In genomic region chr17:80270836-80271235, GRCh38 we compare ENCODE assay signal across 10 cellular contexts. TPM values are rescaled to one million over a fixed set of nuclear protein-coding genes. Genes with fewer than 3 reads are reported as not detected.
DNase-seq lines count a peak whose midpoint lies in the region; ATAC-seq and TF ChIP-seq lines count a peak whose summit lies in the region.
"Had no signal": no experiment of that assay in that cellular context is flagged by ENCODE, and none has a peak within 500 bp of the region (broad histone marks: within the 10 kb centered on the region; RNA-seq: fewer than 3 reads in every experiment).

No MANE protein-coding gene starts in this region.

- no peaks in the 10 kb centered on the region for H3K9me3 ChIP-seq in cardiac muscle cell (ENCODE audit: low read depth)
- H3K9me3 ChIP-seq in testis: no peaks in the 10 kb centered on the region
- H3K9me3 ChIP-seq: BLaER1 treated with 17β-estradiol and CSF1 and Interleukin-3, amounts not matched to agents 10 nM and 100 nM had no signal

- ATAC-seq in Right ventricle myocardium superior (ENCODE audit: poor library complexity) (no peak), HG02642 (IDR thresholded peaks at IDR 0.05; ENCODE audit: poor library complexity, unreplicated experiment) (no peak)

- no peak for TF ChIP-seq POLR2A in testis (IDR thresholded peaks at IDR 0.05)

- 39 to 54% methylated on average over 4 of the region's 4 CpGs for WGBS in testis, 2 donors

- TF ChIP-seq CTCF in cardiac muscle cell (IDR thresholded peaks at IDR 0.05; ENCODE audit: low read depth, low read length) (no peak), testis (IDR thresholded peaks at IDR 0.05) (no peak)

- H3K36me3 ChIP-seq in cardiac muscle cell: no peaks in the 10 kb centered on the region
- H3K36me3 ChIP-seq in testis (ENCODE audit: low read depth, missing control alignments): no peaks in the 10 kb centered on the region

- H3K27ac ChIP-seq in cardiac muscle cell: no peak overlapping the region
- no peak overlapping the region for H3K27ac ChIP-seq in testis
- H3K27ac ChIP-seq: BLaER1 treated with 17β-estradiol and CSF1 and Interleukin-3, amounts not matched to agents 10 nM and 100 nM had no signal

- H3K4me1 ChIP-seq in cardiac muscle cell (ENCODE audit: low read depth): no peaks in the 10 kb centered on the region
- H3K4me1 ChIP-seq in testis: peaks cover 10% of the 10 kb centered on the region

- H3K27me3 ChIP-seq in cardiac muscle cell: no peaks in the 10 kb centered on the region
- no peaks in the 10 kb centered on the region for H3K27me3 ChIP-seq in testis
- H3K27me3 ChIP-seq: BLaER1 treated with 17β-estradiol and CSF1 and Interleukin-3, amounts not matched to agents 10 nM and 100 nM had no signal

- H3K4me3 ChIP-seq in cardiac muscle cell (no peak overlapping the region), testis (no peak overlapping the region)
- H3K4me3 ChIP-seq: BLaER1 treated with 17β-estradiol and CSF1 and Interleukin-3, amounts not matched to agents 10 nM and 100 nM had no signal

- peak; percentile 46 to 52 for DNase-seq in cardiac muscle cell (ENCODE audit: low read depth in 1 of 2, low spot score in 1 of 2)
- no peak for DNase-seq in Right ventricle myocardium superior
- DNase-seq in activated CD4-positive, alpha-beta T cell treated with anti-CD3 and anti-CD28 coated beads, Interleukin-2, amount 50 U/mL, for 4 hours: peak; percentile 31 to 47
- peak; percentile 66 for DNase-seq in germinal center (ENCODE audit: low spot score)
- peak; percentile 81 for DNase-seq in testis
- no peak for DNase-seq in SIG-M5 (lab: John Stamatoyannopoulos, UW)
- no peak for DNase-seq in inferior parietal cortex (ENCODE audit: extremely low spot score)
- DNase-seq: KG1 had no signal

- intact Hi-C loops in Right ventricle myocardium superior (cut with DNase I): no loop called here
- intact Hi-C loops in testis (cut with DNase I; ENCODE audit: low total_unique reads): no loop called here

RNA-seq across cellular contexts. Expression of gene RNF213, which starts 10.2 kb away (rescaled TPM):
- 12.8 and 24.9 TPM in 2 replicates for total RNA-seq in cardiac muscle cell
- polyA plus RNA-seq in cardiac muscle cell: 11.5 and 14.5 TPM in 2 replicates
- total RNA-seq in Right ventricle myocardium superior: 29.9 TPM
- total RNA-seq in testis: 10 to 100 TPM; 66.9 to 68.9 TPM
- 25.3 TPM for polyA plus RNA-seq in testis (ENCODE audit: insufficient read depth, low read depth, low replicate concordance)

RNA-seq across cellular contexts. Expression of gene SLC26A11, which starts 50.6 kb away (rescaled TPM):
- total RNA-seq in cardiac muscle cell (42.5 and 46.8 TPM in 2 replicates), Right ventricle myocardium superior (5.1 TPM), testis (10 to 100 TPM; 16.9 to 19.0 TPM)
- polyA plus RNA-seq in cardiac muscle cell (39.0 and 56.2 TPM in 2 replicates), testis (ENCODE audit: insufficient read depth, low read depth, low replicate concordance) (8.4 TPM)

RNA-seq across cellular contexts. Expression of gene SGSH, which starts 50.7 kb away (rescaled TPM):
- total RNA-seq in cardiac muscle cell: 27.8 and 56.6 TPM in 2 replicates
- polyA plus RNA-seq in cardiac muscle cell: 59.4 and 63.2 TPM in 2 replicates
- total RNA-seq in Right ventricle myocardium superior: 13.4 TPM
- 10 to 100 TPM; 29.7 to 50.3 TPM for total RNA-seq in testis
- polyA plus RNA-seq in testis (ENCODE audit: insufficient read depth, low read depth, low replicate concordance): 19.8 TPM

Comparison
In these comparisons a context has a peak if more than half of its experiments do, and no peak if none do; other contexts are left out.
1. DNase-seq: peak in cardiac muscle cell (2 of 2), activated CD4-positive, alpha-beta T cell treated with anti-CD3 and anti-CD28 coated beads, Interleukin-2, amount 50 U/mL, for 4 hours (2 of 2), germinal center (single experiment) and testis (single experiment); none in Right ventricle myocardium superior (single experiment), SIG-M5 (single experiment) and inferior parietal cortex (single experiment).